18 cellular contexts compared by ENCODE assay signal in genomic region chr11:94866936-94867795, GRCh38.
DNase-seq lines count a peak whose midpoint lies in the region; ATAC-seq, FAIRE-seq and TF ChIP-seq lines count a peak whose summit lies in the region.
"Had no signal": no experiment of that assay in that cellular context is flagged by ENCODE, and none has a peak within 500 bp of the region (broad histone marks: within the 10 kb centered on the region; RNA-seq: fewer than 3 reads in every experiment).

No MANE protein-coding gene starts in this region.

- no peak overlapping the region for H3K18ac ChIP-seq in H9 (ENCODE audit: insufficient read length, low read depth, low read length)

- no peaks in the 10 kb centered on the region for H3K27me3 Mint-ChIP-seq in H9 (ENCODE audit: low read depth)

- no peak overlapping the region for H3K56ac ChIP-seq in H9 (ENCODE audit: insufficient read length, low read depth, low read length)

- no peaks in the 10 kb centered on the region for H3K79me1 ChIP-seq in H9 (ENCODE audit: insufficient read depth, low read depth, low read length, poor library complexity, severe bottlenecking)

- peak; percentile 51 for FAIRE-seq in GM12892 (lab: Jason Lieb, UNC)
- FAIRE-seq: A204.1, GM18507 had no signal

- ATAC-seq in PC-3 = no peak
- ATAC-seq: Right ventricle myocardium inferior had no signal

- H2BK15ac ChIP-seq in H9 (ENCODE audit: low read depth, low read length) = no peak overlapping the region

- H3K27me3 ChIP-seq in H9 (ENCODE audit: insufficient read depth, low read length) (no peaks in the 10 kb centered on the region), HUES6 (ENCODE audit: control insufficient read depth, insufficient read depth, low read length) (no peaks in the 10 kb centered on the region), PC-3 (ENCODE audit: low read length) (no peaks in the 10 kb centered on the region)

- no peak overlapping the region for H3T11ph ChIP-seq in H9 (ENCODE audit: low read length)

- H4K91ac ChIP-seq in H9 (ENCODE audit: insufficient read length, low read depth, low read length) = no peak overlapping the region

- H2AFZ ChIP-seq in H9 (ENCODE audit: low read length) (no peak overlapping the region), PC-3 (ENCODE audit: low read length) (no peak overlapping the region)

- no CpG with 5 or more reads among the region's 9 CpGs for WGBS in H9 (ENCODE audit: extremely low coverage, insufficient read length, low lambda C conversion rate)
- WGBS in mesodermal cell (ENCODE audit: insufficient coverage in 2 of 2), 2 experiments = 71 to 78% methylated on average over 6 to 9 of the region's 9 CpGs

- intact Hi-C loops in PC-3 (cut with micrococcal nuclease) = no loop called here

- CTCF ChIA-PET in PC-3 (lab: Charles Lee) = no interaction called here

- POLR2A ChIA-PET in PC-3 (lab: Charles Lee; ENCODE audit: unreplicated experiment) = no interaction called here

- H2BK120ac ChIP-seq in H9 (ENCODE audit: low read depth, low read length, poor library complexity, severe bottlenecking) = no peak overlapping the region

- no peak overlapping the region for H3K4ac ChIP-seq in H9 (ENCODE audit: low read depth, low read length)

- no peaks in the 10 kb centered on the region for H3F3A ChIP-seq in PC-3 (ENCODE audit: low read length, unreplicated experiment)

- H3K4me3 Mint-ChIP-seq in H9 = no peak overlapping the region

- H3K27ac ChIP-seq in H9 (ENCODE audit: insufficient read length, low read depth, low read length) (no peak overlapping the region), HUES6 (ENCODE audit: low read depth, low read length) (peak overlapping the region; percentile 44; the same call in 1 of the 2 replicates), mesodermal cell (ENCODE audit: low read depth, low read length, severe bottlenecking) (peak overlapping the region; percentile 20), PC-3 (ENCODE audit: low read length) (no peak overlapping the region)

- H3K4me2 ChIP-seq in H9 (ENCODE audit: insufficient read depth, insufficient read length, low read length) (no peak overlapping the region), PC-3 (ENCODE audit: low read length) (no peak overlapping the region)
- H3K4me2 ChIP-seq: SK-N-SH had no signal

- H3K9ac ChIP-seq in H9 (ENCODE audit: extremely low read depth, insufficient read length, low read length) (no peak overlapping the region), HUES6 (ENCODE audit: low read length) (peak overlapping the region; percentile 74), PC-3 (ENCODE audit: low read length) (no peak overlapping the region)
- H3K9ac ChIP-seq: SK-N-SH had no signal

- no peak overlapping the region for H2BK12ac ChIP-seq in H9 (ENCODE audit: insufficient read length, low read depth, low read length)

- no TSS peak for BruUV-seq in PC-3 (replicated peaks; lab: Mats Ljungman, UMichigan)

- H3K4me1 ChIP-seq in H9 (ENCODE audit: insufficient read depth, low read length) (peaks cover 4% of the 10 kb centered on the region; the same call in 1 of the 2 replicates), HUES6 (ENCODE audit: control insufficient read depth, insufficient read depth, low read length) (peaks cover 24% of the 10 kb centered on the region; the same call in 1 of the 2 replicates), mesodermal cell (ENCODE audit: control insufficient read depth, insufficient read depth, low read length, poor library complexity, severe bottlenecking) (peaks cover 9% of the 10 kb centered on the region), PC-3 (ENCODE audit: insufficient read depth, low read length) (no peaks in the 10 kb centered on the region)

- H3K9me2 ChIP-seq in PC-3 (replicated peaks; ENCODE audit: low read length) = no peaks in the 10 kb centered on the region
- H3K9me2 ChIP-seq: SK-N-SH had no signal

- H2BK20ac ChIP-seq in H9 (ENCODE audit: low read depth, low read length, poor library complexity, severe bottlenecking) = no peak overlapping the region

- peaks cover 22 to 29% of the 10 kb centered on the region in 2 experiments for H3K4me1 Mint-ChIP-seq in H9

- no peak overlapping the region; the same call in 1 of the 2 replicates for H3K4me3 ChIP-seq in HUES6 (ENCODE audit: low read depth, low read length)
- H3K4me3 ChIP-seq in mesodermal cell (ENCODE audit: extremely low read depth, insufficient read depth, low read length, poor library complexity, severe bottlenecking) = no peak overlapping the region
- H3K4me3 ChIP-seq in PC-3 (ENCODE audit: low read length) = no peak overlapping the region

- no peak overlapping the region for H2BK5ac ChIP-seq in H9 (ENCODE audit: insufficient read length, low read length)

- H3K79me2 ChIP-seq in H9 (ENCODE audit: insufficient read depth, low read length) = no peaks in the 10 kb centered on the region
- no peaks in the 10 kb centered on the region for H3K79me2 ChIP-seq in PC-3 (ENCODE audit: low read length)

- DNase-seq in GM12892 (ENCODE audit: insufficient read length) = no peak
- no peak for DNase-seq in H9
- DNase-seq in NCI-H2081 (lab: John Stamatoyannopoulos, UW) = no peak
- no peak for DNase-seq in PC-3
- no peak for DNase-seq in germinal center (ENCODE audit: low spot score)
- no peak for DNase-seq in NOMO-1 treated with DMSO at 0.1 percent for 48 hours (lab: John Stamatoyannopoulos, UW; ENCODE audit: unreplicated experiment)
- DNase-seq: C1 segment of cervical spinal cord, EL, KG1, NCI-H1092 treated with DMSO at 0.1 percent for 48 hours, NCI-H1694, NCI-H446, SK-N-SH had no signal

- no peak overlapping the region for H4K5ac ChIP-seq in H9 (ENCODE audit: insufficient read length, low read depth, low read length)

- peaks cover 90% of the 10 kb centered on the region for H3K36me3 ChIP-seq in HUES6 (ENCODE audit: control insufficient read depth, insufficient read depth, low read length)
- peaks cover 96% of the 10 kb centered on the region for H3K36me3 ChIP-seq in mesodermal cell (ENCODE audit: control insufficient read depth, insufficient read depth, low read length)
- peaks cover 49% of the 10 kb centered on the region for H3K36me3 ChIP-seq in PC-3 (ENCODE audit: low read depth, low read length)

- H3K27ac Mint-ChIP-seq in H9 = peak overlapping the region in 2 of 3 experiments; percentile 11 to 40; a peak in 2 of 7 replicates

- no peaks in the 10 kb centered on the region for H4K20me1 ChIP-seq in H9 (ENCODE audit: control insufficient read depth, insufficient read depth, insufficient read length)
- H4K20me1 ChIP-seq in PC-3 (ENCODE audit: low read length) = no peaks in the 10 kb centered on the region

- TF ChIP-seq POLR2A in GM12892 (IDR thresholded peaks at IDR 0.05; ENCODE audit: low read depth, low read length) = no peak

- H3K23me2 ChIP-seq in H9 (ENCODE audit: insufficient read length, low read depth, low read length, poor library complexity, severe bottlenecking) = no peaks in the 10 kb centered on the region

- no peak overlapping the region for H2AK5ac ChIP-seq in H9 (ENCODE audit: insufficient read length, low read length)

- H3K23ac ChIP-seq in H9 (ENCODE audit: insufficient read length, low read depth, low read length) = no peak overlapping the region

- H4K8ac ChIP-seq in H9 (replicated peaks; ENCODE audit: insufficient read length, low read depth, low read length) = no peak overlapping the region

- TF ChIP-seq CTCF in H9 (conservative IDR thresholded peaks at IDR 0.05) (no peak), PC-3 (conservative IDR thresholded peaks at IDR 0.05; ENCODE audit: low read depth, low read length) (no peak)

- H3K36me3 Mint-ChIP-seq in H9 (ENCODE audit: insufficient read depth in 1 of 3, low read depth in 3 of 3) = peaks cover 37 to 54% (median 39%) of the 10 kb centered on the region in 3 experiments

- H3K9me3 Mint-ChIP-seq in H9 = no peaks in the 10 kb centered on the region

- H3K14ac ChIP-seq in H9 (ENCODE audit: insufficient read depth, low read length) = no peak overlapping the region

- no peaks in the 10 kb centered on the region for H3K9me3 ChIP-seq in H9 (ENCODE audit: control insufficient read depth, low read depth, low read length)
- no peaks in the 10 kb centered on the region for H3K9me3 ChIP-seq in HUES6 (ENCODE audit: control insufficient read depth, insufficient read depth, low read depth, low read length)
- H3K9me3 ChIP-seq in mesodermal cell (ENCODE audit: control insufficient read depth, low read length) = no peaks in the 10 kb centered on the region
- H3K9me3 ChIP-seq in PC-3 (ENCODE audit: low read length) = no peaks in the 10 kb centered on the region
- H3K9me3 ChIP-seq: SK-N-SH had no signal

Comparison
In these comparisons a context has a peak if more than half of its experiments do, and no peak if none do; other contexts are left out.
1. H3K27ac ChIP-seq: peak in HUES6 (single experiment) and mesodermal cell (single experiment); none in H9 (single experiment) and PC-3 (single experiment).